2 cellular contexts compared by ENCODE assay signal in genomic region chr13:49975826-49976225, GRCh38.
TF ChIP-seq lines count a peak whose summit lies in the region.

No MANE protein-coding gene starts in this region.

TF ChIP-seq in SK-N-SH, 30 proteins besides CTCF, POLR2A, EP300 and RAD21:
- no peak for TF ChIP-seq REST (IDR thresholded peaks at IDR 0.05; ENCODE audit: low read depth, low read length)
- TF ChIP-seq TAF1 (IDR thresholded peaks at IDR 0.05; ENCODE audit: borderline replicate concordance, low read depth, low read length) = no peak
- no peak for TF ChIP-seq TEAD4 (IDR thresholded peaks at IDR 0.05; ENCODE audit: borderline replicate concordance, insufficient read depth)
- no peak for TF ChIP-seq PBX3 (IDR thresholded peaks at IDR 0.05)
- no peak for TF ChIP-seq EZH2phosphoT487 (IDR thresholded peaks at IDR 0.05; ENCODE audit: borderline replicate concordance, low read depth)
- no peak for TF ChIP-seq FOXM1 (IDR thresholded peaks at IDR 0.05; ENCODE audit: low read depth)
- no peak for TF ChIP-seq FOXJ3 (CRISPR knock-in tag; IDR thresholded peaks at IDR 0.05)
- no peak for TF ChIP-seq USF1 (IDR thresholded peaks at IDR 0.05; ENCODE audit: borderline replicate concordance, low read depth)
- no peak for TF ChIP-seq RFX5 (IDR thresholded peaks at IDR 0.05; ENCODE audit: low read length)
- TF ChIP-seq NFIC (IDR thresholded peaks at IDR 0.05; ENCODE audit: borderline replicate concordance) = no peak

TF ChIP-seq in SK-N-SH treated with all-trans-retinoic acid at 6 μM for 48 hours, 23 proteins besides CTCF, POLR2A, EP300 and RAD21:
- no peak for TF ChIP-seq ZC3H10 (CRISPR knock-in tag; IDR thresholded peaks at IDR 0.05)
- TF ChIP-seq TOX (CRISPR knock-in tag; IDR thresholded peaks at IDR 0.05; ENCODE audit: borderline replicate concordance) = no peak
- no peak for TF ChIP-seq PATZ1 (CRISPR knock-in tag; IDR thresholded peaks at IDR 0.05; ENCODE audit: borderline replicate concordance)
- no peak for TF ChIP-seq TSHZ2 (CRISPR knock-in tag; IDR thresholded peaks at IDR 0.05)
- TF ChIP-seq TCF4 (CRISPR knock-in tag; IDR thresholded peaks at IDR 0.05; ENCODE audit: borderline replicate concordance) = no peak
- TF ChIP-seq ESRRG (CRISPR knock-in tag; IDR thresholded peaks at IDR 0.05) = no peak
- TF ChIP-seq ZNF565 (CRISPR knock-in tag; conservative IDR thresholded peaks at IDR 0.05; ENCODE audit: low read depth) = no peak
